Comparison of ENCODE assay signal across 8 cellular contexts in genomic region chr6:73695619-73696421, GRCh38. TPM values are rescaled to one million over a fixed set of nuclear protein-coding genes. Genes with fewer than 3 reads are reported as not detected.
A peak's percentile ranks its signal among the peaks of the same experiment; 100 is the strongest.
DNase-seq lines count a peak whose midpoint lies in the region; ATAC-seq and TF ChIP-seq lines count a peak whose summit lies in the region.

CD109 (plus strand) TSS chr6:73696203; CDS start chr6:73696216, 13 bp downstream.

- peak within 1 kb of the TSS; percentile 86 for H3K4me3 Mint-ChIP-seq in activated T-helper 2 cell treated with anti-CD3 and anti-CD28 coated beads, Interferon-gamma antibody, Interleukin-2, Interleukin-4, amounts not matched to agents 10 μg/mL and 5 μg/mL and 100 μg/mL, durations not matched to agents 14 hours and 24 hours and 36 hours (ENCODE audit: low read depth)

- peak within 1 kb of the TSS; percentile 77 for H2AFZ ChIP-seq in PC-9

- TF ChIP-seq CTCF in PC-9 (conservative IDR thresholded peaks at IDR 0.05) (no peak), foreskin fibroblast (IDR thresholded peaks at IDR 0.05; ENCODE audit: low read depth, low read length) (no peak), neutrophil (IDR thresholded peaks at IDR 0.05) (no peak)

- no peaks in the 10 kb centered on the region for H3K27me3 ChIP-seq in PC-9 (ENCODE audit: insufficient read depth, low read depth)
- peaks cover 36% of the 10 kb centered on the region for H3K27me3 ChIP-seq in neutrophil

- H3K27ac ChIP-seq in PC-9 (peak within 1 kb of the TSS; percentile 85), neutrophil (no peak within 1 kb of the TSS)

- TF ChIP-seq POLR2A in GM18951 (IDR thresholded peaks at IDR 0.05; ENCODE audit: extremely low read depth, insufficient read depth, insufficient read length) = peak; percentile 54

- no peaks in the 10 kb centered on the region for H3K27me3 Mint-ChIP-seq in activated T-helper 2 cell treated with anti-CD3 and anti-CD28 coated beads, Interferon-gamma antibody, Interleukin-2, Interleukin-4, amounts not matched to agents 10 μg/mL and 5 μg/mL and 100 μg/mL, durations not matched to agents 14 hours and 24 hours and 36 hours (ENCODE audit: low read depth)

- peak within 1 kb of the TSS; percentile 62 for H3K4me3 ChIP-seq in PC-9
- H3K4me3 ChIP-seq in foreskin fibroblast (ENCODE audit: low read depth in 1 of 2, low read length in 2 of 2) = peak within 1 kb of the TSS; percentile 63 to 73
- H3K4me3 ChIP-seq in neutrophil (ENCODE audit: low read depth in 1 of 2, low read length in 1 of 2) = peak within 1 kb of the TSS; percentile 47 to 55

- peak; percentile 64 for DNase-seq in AG08396 (ENCODE audit: low spot score)
- DNase-seq in PC-9 = peak; percentile 70 to 86
- peak; percentile 71 for DNase-seq in activated T-helper 2 cell treated with anti-CD3 and anti-CD28 coated beads, Interferon-gamma antibody, Interleukin-2, Interleukin-4, amounts not matched to agents 10 μg/mL and 5 μg/mL and 100 μg/mL, durations not matched to agents 14 hours and 24 hours and 36 hours (ENCODE audit: low spot score)
- peak; percentile 82 to 89 for DNase-seq in foreskin fibroblast
- DNase-seq in superior temporal gyrus (ENCODE audit: extremely low spot score) = peak; percentile 31

- POLR2A ChIA-PET in PC-9 (lab: Charles Lee; ENCODE audit: unreplicated experiment) = interaction anchor here (0.6 to 1.1 kb wide), 3 partner anchors 29 to 1515 kb away, joined by 4 to 7 read pairs (median 4); no protein-coding TSS in a partner anchor

- no peaks in the 10 kb centered on the region for H4K20me1 ChIP-seq in PC-9 (ENCODE audit: insufficient read depth)

- CTCF ChIA-PET in PC-9 (lab: Charles Lee) = interaction anchor here (0.6 to 1.2 kb wide), 4 partner anchors 11 to 37 kb away, joined by 3 to 6 read pairs (median 4); no protein-coding TSS in a partner anchor

- no peaks in the 10 kb centered on the region for H3K36me3 ChIP-seq in PC-9 (ENCODE audit: low read depth)
- no peaks in the 10 kb centered on the region for H3K36me3 ChIP-seq in neutrophil

- H3K4me1 ChIP-seq in PC-9 (replicated peaks; ENCODE audit: insufficient read depth) = peaks cover 41% of the 10 kb centered on the region
- peaks cover 19 to 26% of the 10 kb centered on the region in 2 experiments for H3K4me1 ChIP-seq in neutrophil (ENCODE audit: control insufficient read depth in 1 of 2, insufficient read depth in 1 of 2, low read depth in 1 of 2, low read length in 1 of 2)

- intact Hi-C loops in PC-9 (cut with micrococcal nuclease; ENCODE audit: unreplicated experiment) = loop anchor here (1.0 kb wide), 2 partner anchors 8 to 16 kb away; no protein-coding TSS in a partner anchor
- intact Hi-C loops in activated T-helper 2 cell treated with anti-CD3 and anti-CD28 coated beads, Interferon-gamma antibody, Interleukin-2, Interleukin-4, amounts not matched to agents 10 μg/mL and 5 μg/mL and 100 μg/mL, durations not matched to agents 14 hours and 24 hours and 36 hours (cut with micrococcal nuclease) = loop anchor here (1.0 to 2.0 kb wide), 6 partner anchors 8 to 175 kb away; partner anchors contain the start of genes EEF1A1 and SLC17A5

- in situ Hi-C loops in GM18951 (cut with MboI; ENCODE audit: low sequenced_read_pairs, unreplicated experiment) = no loop called here

- H3K4me1 Mint-ChIP-seq in activated T-helper 2 cell treated with anti-CD3 and anti-CD28 coated beads, Interferon-gamma antibody, Interleukin-2, Interleukin-4, amounts not matched to agents 10 μg/mL and 5 μg/mL and 100 μg/mL, durations not matched to agents 14 hours and 24 hours and 36 hours (ENCODE audit: low read depth) = peaks cover 50% of the 10 kb centered on the region

- no peaks in the 10 kb centered on the region for H3K9me2 ChIP-seq in PC-9 (ENCODE audit: insufficient read depth)

- peak within 1 kb of the TSS; percentile 80 for H3K4me2 ChIP-seq in PC-9

- peaks cover 11% of the 10 kb centered on the region; the same call in 1 of the 2 replicates for H3K79me2 ChIP-seq in PC-9 (ENCODE audit: low read depth)

- peaks cover 5% of the 10 kb centered on the region for H3K9me3 Mint-ChIP-seq in activated T-helper 2 cell treated with anti-CD3 and anti-CD28 coated beads, Interferon-gamma antibody, Interleukin-2, Interleukin-4, amounts not matched to agents 10 μg/mL and 5 μg/mL and 100 μg/mL, durations not matched to agents 14 hours and 24 hours and 36 hours

- peaks cover 33% of the 10 kb centered on the region for H3K36me3 Mint-ChIP-seq in activated T-helper 2 cell treated with anti-CD3 and anti-CD28 coated beads, Interferon-gamma antibody, Interleukin-2, Interleukin-4, amounts not matched to agents 10 μg/mL and 5 μg/mL and 100 μg/mL, durations not matched to agents 14 hours and 24 hours and 36 hours (ENCODE audit: low read depth)

- H3K9me3 ChIP-seq in PC-9 (ENCODE audit: insufficient read depth, low read depth) (no peaks in the 10 kb centered on the region), neutrophil (no peaks in the 10 kb centered on the region)

- BruUV-seq in PC-9 (replicated peaks; lab: Mats Ljungman, UMichigan) = TSS peak; percentile 42

- peak within 1 kb of the TSS; percentile 98 for H3K27ac Mint-ChIP-seq in activated T-helper 2 cell treated with anti-CD3 and anti-CD28 coated beads, Interferon-gamma antibody, Interleukin-2, Interleukin-4, amounts not matched to agents 10 μg/mL and 5 μg/mL and 100 μg/mL, durations not matched to agents 14 hours and 24 hours and 36 hours

- H3F3A ChIP-seq in PC-9 (ENCODE audit: insufficient read depth, low read depth) = peaks cover 28% of the 10 kb centered on the region

- ATAC-seq in HG03280 (IDR thresholded peaks at IDR 0.05; ENCODE audit: unreplicated experiment) = peak; percentile 62

RNA-seq across cellular contexts. Expression of gene CD109, which starts in this region (rescaled TPM):
- total RNA-seq in PC-9 (2021) = 46.8 and 50.7 TPM in 2 replicates
- 24.4 and 26.1 TPM in 2 replicates for total RNA-seq in activated T-helper 2 cell treated with anti-CD3 and anti-CD28 coated beads, Interferon-gamma antibody, Interleukin-2, Interleukin-4, amounts not matched to agents 10 μg/mL and 5 μg/mL and 100 μg/mL, durations not matched to agents 14 hours and 24 hours and 36 hours

Comparison
In these comparisons a context has a peak if more than half of its experiments do, and no peak if none do; other contexts are left out.
1. DNase-seq: peak in every context shown above with its lines; median percentile 86 in foreskin fibroblast; 78 in PC-9; 71 in activated T-helper 2 cell treated with anti-CD3 and anti-CD28 coated beads, Interferon-gamma antibody, Interleukin-2, Interleukin-4, amounts not matched to agents 10 μg/mL and 5 μg/mL and 100 μg/mL, durations not matched to agents 14 hours and 24 hours and 36 hours; 64 in AG08396; 31 in superior temporal gyrus.